35 cellular contexts compared by ENCODE assay signal in genomic region chr19:44600466-44600865, GRCh38. TPM values are rescaled to one million over a fixed set of nuclear protein-coding genes. Genes with fewer than 3 reads are reported as not detected.
"Had no signal": no experiment of that assay in that cellular context is flagged by ENCODE, and none has a peak within 500 bp of the region (broad histone marks: within the 10 kb centered on the region; RNA-seq: fewer than 3 reads in every experiment).

No MANE protein-coding gene starts in this region.

- H3K4me2 ChIP-seq: KMS-11 had no signal

- DNase-seq: activated B cell treated with CpG ODN at 0.5 μM for 24 hours; activated CD4-positive, alpha-beta memory T cell treated with anti-CD3 and anti-CD28 coated beads, Interleukin-2, amount 10 ng/mL, durations not matched to agents 7 days and 5 days; activated CD4-positive, alpha-beta T cell treated with anti-CD3 and anti-CD28 coated beads for 1 hour; activated CD4-positive, alpha-beta T cell treated with anti-CD3 and anti-CD28 coated beads for 48 hours; activated gamma-delta T cell; activated naive CD4-positive, alpha-beta T cell treated with Interleukin-2 at 50 U/mL for 16 hours; activated naive CD8-positive, alpha-beta T cell treated with anti-CD3 and anti-CD28 coated beads, Interleukin-2, amount 10 ng/mL, durations not matched to agents 7 days and 5 days; activated T-cell treated with anti-CD3 and anti-CD28 coated beads, Interleukin-2, amount 50 U/mL, for 24 hours; adrenal gland; body of pancreas; MM.1S; NCI-H1105; NCI-H1417 treated with DMSO at 0.1 percent for 48 hours; NCI-H1694; NCI-H1930; NCI-H345; NCI-H524 treated with DMSO at 0.1 percent for 48 hours; SHP77; SJCRH30; SW 1271; T-helper 1 cell; T-helper 2 cell; T-helper 9 cell had no signal

- ATAC-seq: body of pancreas, Panc1 had no signal

- H3K9me3 ChIP-seq: adrenal gland, body of pancreas had no signal

- H3K27ac Mint-ChIP-seq: activated B cell treated with CpG ODN at 0.5 μM for 24 hours; activated CD4-positive, alpha-beta memory T cell treated with anti-CD3 and anti-CD28 coated beads, Interleukin-2, amount 10 ng/mL, durations not matched to agents 7 days and 5 days; activated naive CD4-positive, alpha-beta T cell treated with anti-CD3 and anti-CD28 coated beads, Interleukin-2, amount 50 U/mL, for 24 hours; activated naive CD8-positive, alpha-beta T cell treated with anti-CD3 and anti-CD28 coated beads, Interleukin-2, amount 10 ng/mL, durations not matched to agents 7 days and 5 days; activated T-cell treated with anti-CD3 and anti-CD28 coated beads, Interleukin-2, amount 50 U/mL, for 24 hours; activated T-helper 2 cell treated with anti-CD3 and anti-CD28 coated beads, Interferon-gamma antibody, Interleukin-2, Interleukin-4, amounts not matched to agents 10 μg/mL and 5 μg/mL and 100 μg/mL, durations not matched to agents 14 hours and 24 hours and 36 hours had no signal

- H3K4me3 ChIP-seq: adrenal gland, body of pancreas, breast epithelium, SJCRH30 had no signal

- H3K9ac ChIP-seq: KMS-11 had no signal

- H3K27ac ChIP-seq: adrenal gland, body of pancreas, breast epithelium, KMS-11, SJCRH30, VCaP had no signal

- H3K4me1 Mint-ChIP-seq: activated B cell treated with CpG ODN at 0.5 μM for 24 hours; activated CD4-positive, alpha-beta memory T cell treated with anti-CD3 and anti-CD28 coated beads, Interleukin-2, amount 10 ng/mL, durations not matched to agents 7 days and 5 days; activated naive CD8-positive, alpha-beta T cell treated with anti-CD3 and anti-CD28 coated beads, Interleukin-2, amount 10 ng/mL, durations not matched to agents 7 days and 5 days had no signal

- H3K36me3 Mint-ChIP-seq: activated naive CD8-positive, alpha-beta T cell treated with anti-CD3 and anti-CD28 coated beads, Interleukin-2, amount 10 ng/mL, durations not matched to agents 7 days and 5 days had no signal

- H3K4me3 Mint-ChIP-seq: activated B cell treated with CpG ODN at 0.5 μM for 24 hours; activated CD4-positive, alpha-beta memory T cell treated with anti-CD3 and anti-CD28 coated beads, Interleukin-2, amount 10 ng/mL, durations not matched to agents 7 days and 5 days; activated naive CD4-positive, alpha-beta T cell treated with anti-CD3 and anti-CD28 coated beads, Interleukin-2, amount 50 U/mL, for 24 hours; activated naive CD8-positive, alpha-beta T cell treated with anti-CD3 and anti-CD28 coated beads, Interleukin-2, amount 10 ng/mL, durations not matched to agents 7 days and 5 days; activated T-cell treated with anti-CD3 and anti-CD28 coated beads, Interleukin-2, amount 50 U/mL, for 24 hours had no signal

- H3K36me3 ChIP-seq: adrenal gland, breast epithelium, SJCRH30 had no signal

- H3K27me3 ChIP-seq: adrenal gland, body of pancreas, SJCRH30 had no signal

- H3K4me1 ChIP-seq: adrenal gland, breast epithelium, SJCRH30 had no signal

RNA-seq across cellular contexts. Expression of gene IGSF23, which starts 12.9 kb away (rescaled TPM):
- total RNA-seq: activated B cell treated with CpG ODN at 0.5 μM for 24 hours; activated CD4-positive, alpha-beta memory T cell treated with anti-CD3 and anti-CD28 coated beads, Interleukin-2, amount 10 ng/mL, durations not matched to agents 7 days and 5 days; activated CD8-positive, alpha-beta memory T cell treated with anti-CD3 and anti-CD28 coated beads for 36 hours; activated naive CD8-positive, alpha-beta T cell treated with anti-CD3 and anti-CD28 coated beads, Interleukin-2, amount 10 ng/mL, durations not matched to agents 7 days and 5 days; activated T-helper 2 cell treated with anti-CD3 and anti-CD28 coated beads, Interferon-gamma antibody, Interleukin-2, Interleukin-4, amounts not matched to agents 10 μg/mL and 5 μg/mL and 100 μg/mL, durations not matched to agents 14 hours and 24 hours and 36 hours; adrenal gland; astrocyte; breast epithelium; cardiac septum; LHCN-M2; NCI-H460; RPMI7951; SJCRH30 had no signal
- polyA plus RNA-seq: adrenal gland had no signal

RNA-seq across cellular contexts. Expression of gene PVR, which starts 43.2 kb away (rescaled TPM):
- total RNA-seq: activated B cell treated with CpG ODN at 0.5 μM for 24 hours had no signal
